In the genomic region with DNA sequence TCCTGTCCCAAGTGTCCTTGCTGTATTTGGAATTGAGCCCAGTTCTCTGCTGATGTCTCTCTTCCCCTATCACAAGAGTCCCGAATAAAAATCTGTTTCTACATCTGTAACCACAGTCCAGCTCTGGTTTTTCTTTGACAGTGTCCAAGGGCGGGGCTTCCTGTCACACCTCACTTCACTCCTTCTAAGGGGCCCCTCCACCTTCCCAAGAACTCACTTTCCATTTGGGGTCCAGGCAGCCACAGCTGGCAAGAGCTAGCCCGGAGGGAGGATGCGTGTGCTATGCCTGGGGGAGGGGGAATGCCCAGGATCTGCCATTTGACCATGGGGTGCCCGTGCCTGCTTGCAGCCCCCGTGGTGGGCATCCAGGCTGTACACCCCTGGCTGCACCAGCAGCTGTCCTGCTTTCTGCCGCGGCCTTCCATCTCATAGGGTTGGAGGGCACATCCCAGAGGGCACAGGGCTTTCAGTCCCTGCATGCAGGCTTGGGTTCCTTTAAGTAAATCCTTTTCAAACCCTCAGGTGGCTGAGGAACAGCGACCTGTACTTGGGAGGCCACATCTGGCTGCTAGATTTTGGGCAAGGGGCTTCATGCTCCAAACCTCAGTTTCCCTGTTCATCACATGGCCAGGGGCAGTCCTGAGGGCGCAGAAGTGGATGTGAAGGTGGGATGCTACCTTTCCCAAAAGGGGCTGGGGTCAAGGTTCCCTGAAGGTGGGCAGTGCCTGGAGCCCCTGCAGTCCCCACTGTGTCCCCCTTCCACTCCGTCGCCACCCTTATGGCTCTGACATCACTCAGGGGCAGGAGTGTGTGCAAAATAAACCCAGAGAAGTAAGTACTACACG, we compare ENCODE assay signal across 9 cellular contexts. TPM values are rescaled to one million over a fixed set of nuclear protein-coding genes. Genes with fewer than 3 reads are reported as not detected.
DNase-seq lines count a peak whose midpoint lies in the region; ATAC-seq and TF ChIP-seq lines count a peak whose summit lies in the region.
"Had no signal": no experiment of that assay in that cellular context is flagged by ENCODE, and none has a peak within 500 bp of the region (broad histone marks: within the 10 kb centered on the region; RNA-seq: fewer than 3 reads in every experiment).

No MANE protein-coding gene starts in this region.

- TF ChIP-seq CTCF in MCF 10A (IDR thresholded peaks at IDR 0.05; ENCODE audit: unreplicated experiment) (no peak), mammary epithelial cell (conservative IDR thresholded peaks at IDR 0.05 in 1 of 2, IDR thresholded peaks at IDR 0.05 in 1 of 2; ENCODE audit: extremely low read depth in 1 of 2, insufficient read depth in 1 of 2, low read depth in 1 of 2, low read length in 2 of 2) (no peak), upper lobe of right lung (IDR thresholded peaks at IDR 0.05) (no peak)

- H3K27me3 ChIP-seq in mammary epithelial cell (ENCODE audit: insufficient read depth, low read length) (no peaks in the 10 kb centered on the region), mesenchymal stem cell (ENCODE audit: control insufficient read depth in 1 of 2, insufficient read depth in 1 of 2, low read length in 2 of 2) (no peaks in the 10 kb centered on the region), upper lobe of right lung (no peaks in the 10 kb centered on the region)

- no peak overlapping the region for H2AFZ ChIP-seq in mammary epithelial cell (ENCODE audit: low read depth, low read length)
- H2AFZ ChIP-seq in mesenchymal stem cell (ENCODE audit: low read depth, low read length) = no peak overlapping the region

- peak overlapping the region; percentile 27 for H4K8ac ChIP-seq in mesenchymal stem cell (ENCODE audit: low read length)

- DNase-seq in MCF 10A (ENCODE audit: unreplicated experiment) (no peak), mammary epithelial cell (no peak), mesenchymal stem cell (no peak), upper lobe of right lung (peak; percentile 59)
- DNase-seq: stimulated activated CD4-positive, alpha-beta T cell treated with anti-CD3 and anti-CD28 coated beads, Interleukin-1b, Interleukin-23, amount 100 ng/mL, for 48 hours had no signal

- no peak overlapping the region for H3K14ac ChIP-seq in mesenchymal stem cell (ENCODE audit: low read length in 2 of 2)

- in situ Hi-C loops in mammary epithelial cell (cut with MboI; ENCODE audit: low sequenced_read_pairs in 2 of 2) = no loop called here

- ATAC-seq in activated T-helper 17 cell treated with anti-CD3 and anti-CD28 coated beads, Interleukin-2, amount 50 U/mL, for 72 hours (replicated peaks) = no peak
- no peak for ATAC-seq in upper lobe of right lung
- no peak for ATAC-seq in HG02970 (IDR thresholded peaks at IDR 0.05; ENCODE audit: low FRiP score, unreplicated experiment)
- no peak for ATAC-seq in GM18498 (IDR thresholded peaks at IDR 0.05; ENCODE audit: unreplicated experiment)
- no peak for ATAC-seq in HG03342 (IDR thresholded peaks at IDR 0.05; ENCODE audit: unreplicated experiment)

- 68% methylated on average over 13 of the region's 13 CpGs for WGBS in mammary epithelial cell (ENCODE audit: low coverage, missing lambda C conversion rate)
- 83% methylated on average over 13 of the region's 13 CpGs for WGBS in mesenchymal stem cell

- H3K23ac ChIP-seq in mesenchymal stem cell (ENCODE audit: low read length in 2 of 2) = no peak overlapping the region

- H3K9me3 Mint-ChIP-seq in MCF 10A (ENCODE audit: unreplicated experiment) = peaks cover 16% of the 10 kb centered on the region
- peaks cover 3% of the 10 kb centered on the region for H3K9me3 Mint-ChIP-seq in activated T-helper 17 cell treated with anti-CD3 and anti-CD28 coated beads, Interleukin-2, amount 50 U/mL, for 72 hours

- dilution Hi-C loops in mammary epithelial cell (cut with HindIII; ENCODE audit: low sequenced_read_pairs) = no loop called here

- peaks cover 32% of the 10 kb centered on the region for H3K4me1 ChIP-seq in mammary epithelial cell (ENCODE audit: insufficient read depth, low read length)
- peaks cover 41% of the 10 kb centered on the region for H3K4me1 ChIP-seq in mesenchymal stem cell (ENCODE audit: control insufficient read depth, insufficient read depth, low read depth, low read length)
- H3K4me1 ChIP-seq in upper lobe of right lung = peaks cover 45% of the 10 kb centered on the region

- H3K27ac Mint-ChIP-seq in MCF 10A (ENCODE audit: low read depth, unreplicated experiment) = no peak overlapping the region
- peak overlapping the region; percentile 98 for H3K27ac Mint-ChIP-seq in activated T-helper 17 cell treated with anti-CD3 and anti-CD28 coated beads, Interleukin-2, amount 50 U/mL, for 72 hours

- H3K18ac ChIP-seq in mesenchymal stem cell (ENCODE audit: low read depth in 1 of 2, low read length in 2 of 2) = peak overlapping the region; percentile 19 to 44

- POLR2A ChIA-PET in MCF 10A (lab: Yijun Ruan, JAX) = no interaction called here

- H3K9ac ChIP-seq in mammary epithelial cell (ENCODE audit: insufficient read depth, low read length) (no peak overlapping the region), mesenchymal stem cell (ENCODE audit: low read length) (no peak overlapping the region)

- H3K36me3 ChIP-seq in mammary epithelial cell (ENCODE audit: insufficient read depth, low read length) = no peaks in the 10 kb centered on the region
- H3K36me3 ChIP-seq in mesenchymal stem cell (ENCODE audit: control insufficient read depth in 1 of 2, insufficient read depth in 2 of 2, low read depth in 1 of 2, low read length in 2 of 2) = no peaks in the 10 kb centered on the region
- H3K36me3 ChIP-seq in upper lobe of right lung = no peaks in the 10 kb centered on the region

- H3K9me3 ChIP-seq in mammary epithelial cell (replicated peaks; ENCODE audit: insufficient read depth, low read length) (peaks cover 13% of the 10 kb centered on the region), mesenchymal stem cell (ENCODE audit: control insufficient read depth, low read length) (peaks cover 28% of the 10 kb centered on the region), upper lobe of right lung (no peaks in the 10 kb centered on the region)

- peak overlapping the region; percentile 52 for H4K91ac ChIP-seq in mesenchymal stem cell (ENCODE audit: low read length)

- intact Hi-C loops in MCF 10A (cut with micrococcal nuclease) (no loop called here), mammary epithelial cell (cut with micrococcal nuclease) (no loop called here), upper lobe of right lung (cut with DNase I) (no loop called here)

- peaks cover 23% of the 10 kb centered on the region for H3K79me2 ChIP-seq in mammary epithelial cell (ENCODE audit: insufficient read depth, low read length)

- H2BK120ac ChIP-seq in mesenchymal stem cell (ENCODE audit: low read depth, low read length) = peak overlapping the region; percentile 21

- no peak overlapping the region for H2BK5ac ChIP-seq in mesenchymal stem cell (ENCODE audit: low read depth, low read length, poor library complexity, severe bottlenecking)

- BruUV-seq in MCF 10A (replicated peaks; lab: Mats Ljungman, UMichigan) (no TSS peak), mammary epithelial cell (replicated peaks; lab: Mats Ljungman, UMichigan) (no TSS peak)

- H3K4ac ChIP-seq in mesenchymal stem cell (ENCODE audit: low read depth in 1 of 2, low read length in 2 of 2) = peak overlapping the region in 1 of 2 experiments; percentile 56

- H3K27ac ChIP-seq in mammary epithelial cell (ENCODE audit: insufficient read depth, low read depth, low read length) (no peak overlapping the region), mesenchymal stem cell (ENCODE audit: low read length, poor library complexity, severe bottlenecking) (no peak overlapping the region), upper lobe of right lung (peak overlapping the region; percentile 95)

- no peaks in the 10 kb centered on the region for H3K27me3 Mint-ChIP-seq in MCF 10A (ENCODE audit: insufficient read depth, unreplicated experiment)
- H3K27me3 Mint-ChIP-seq in activated T-helper 17 cell treated with anti-CD3 and anti-CD28 coated beads, Interleukin-2, amount 50 U/mL, for 72 hours = no peaks in the 10 kb centered on the region

- H3K4me3 Mint-ChIP-seq in MCF 10A (ENCODE audit: unreplicated experiment) = peak overlapping the region; percentile 78
- H3K4me3 Mint-ChIP-seq in activated T-helper 17 cell treated with anti-CD3 and anti-CD28 coated beads, Interleukin-2, amount 50 U/mL, for 72 hours = peak overlapping the region; percentile 88

- no peak overlapping the region for H3K4me2 ChIP-seq in mammary epithelial cell (ENCODE audit: insufficient read depth, low read depth, low read length)
- no peak overlapping the region for H3K4me2 ChIP-seq in mesenchymal stem cell (ENCODE audit: low read length, poor library complexity, severe bottlenecking)

- H3K4me3 ChIP-seq in mammary epithelial cell (replicated peaks in 1 of 3; ENCODE audit: insufficient read depth in 1 of 3, low read depth in 2 of 3, low read length in 3 of 3) (no peak overlapping the region), mesenchymal stem cell (ENCODE audit: insufficient read depth in 1 of 2, low read depth in 1 of 2, low read length in 2 of 2) (no peak overlapping the region), upper lobe of right lung (no peak overlapping the region)

- no peak overlapping the region for H2BK15ac ChIP-seq in mesenchymal stem cell (ENCODE audit: low read depth, poor library complexity, severe bottlenecking)

- H2BK12ac ChIP-seq in mesenchymal stem cell (ENCODE audit: low read length in 2 of 2) = peak overlapping the region; percentile 18 to 43

- H3K79me1 ChIP-seq in mesenchymal stem cell (replicated peaks; ENCODE audit: low read length, poor library complexity, severe bottlenecking) = no peaks in the 10 kb centered on the region

- CTCF ChIA-PET in MCF 10A (lab: Yijun Ruan, JAX) = no interaction called here
- CTCF ChIA-PET in mammary epithelial cell (lab: Charles Lee; ENCODE audit: low non-redundant PET) = no interaction called here

- H4K20me1 ChIP-seq in mammary epithelial cell (ENCODE audit: insufficient read depth, low read length) = no peaks in the 10 kb centered on the region

- H2AK5ac ChIP-seq in mesenchymal stem cell (ENCODE audit: low read length, severe bottlenecking) = peak overlapping the region; percentile 37

- peaks cover 5% of the 10 kb centered on the region for H3K36me3 Mint-ChIP-seq in MCF 10A (ENCODE audit: insufficient read depth, unreplicated experiment)
- H3K36me3 Mint-ChIP-seq in activated T-helper 17 cell treated with anti-CD3 and anti-CD28 coated beads, Interleukin-2, amount 50 U/mL, for 72 hours (ENCODE audit: low read depth) = peaks cover 20% of the 10 kb centered on the region

- H3K4me1 Mint-ChIP-seq in MCF 10A (ENCODE audit: insufficient read depth, unreplicated experiment) = peaks cover 29% of the 10 kb centered on the region
- H3K4me1 Mint-ChIP-seq in activated T-helper 17 cell treated with anti-CD3 and anti-CD28 coated beads, Interleukin-2, amount 50 U/mL, for 72 hours = peaks cover 67% of the 10 kb centered on the region

RNA-seq across cellular contexts. Expression of a gene that starts 2.3 kb away (rescaled TPM):
- total RNA-seq in MCF 10A (2022) (34.4 and 36.6 TPM in 2 replicates), mammary epithelial cell (10 to 100 TPM; 56.1 to 68.8 TPM), upper lobe of right lung (31.8 TPM)
- 77.6 TPM for polyA plus RNA-seq in mammary epithelial cell
- 10.8 TPM for polyA minus RNA-seq in mammary epithelial cell
- 10 to 100 TPM; 83.6 to 87.3 TPM for total RNA-seq in activated T-helper 17 cell treated with anti-CD3 and anti-CD28 coated beads, Interleukin-2, amount 50 U/mL, for 72 hours
- 66.8 TPM for polyA plus RNA-seq in mesenchymal stem cell (2013, experiment 1 of 2)
- polyA plus RNA-seq in mesenchymal stem cell (2013, experiment 2 of 2) = 66.1 TPM

RNA-seq across cellular contexts. Expression of a gene that starts 35.2 kb away (rescaled TPM):
- total RNA-seq in MCF 10A (2022) (not detected in 2 replicates), mammary epithelial cell (1 to 10 TPM in 1 of 2 donors, not detected in 1; 1.8 TPM), upper lobe of right lung (4.8 TPM)
- 0.11 TPM for polyA plus RNA-seq in mammary epithelial cell
- polyA minus RNA-seq in mammary epithelial cell = not detected
- 10 to 100 TPM; 45.4 to 68.4 TPM for total RNA-seq in activated T-helper 17 cell treated with anti-CD3 and anti-CD28 coated beads, Interleukin-2, amount 50 U/mL, for 72 hours
- 0.03 TPM for polyA plus RNA-seq in mesenchymal stem cell (2013, experiment 1 of 2)
- not detected for polyA plus RNA-seq in mesenchymal stem cell (2013, experiment 2 of 2)

RNA-seq across cellular contexts. Expression of a gene that starts 40.4 kb away (rescaled TPM):
- total RNA-seq in MCF 10A (2022) = 51.0 and 64.7 TPM in 2 replicates
- total RNA-seq in mammary epithelial cell = 10 to 100 TPM; 50.2 to 92.2 TPM
- 48.5 TPM for polyA plus RNA-seq in mammary epithelial cell
- 69.2 TPM for polyA minus RNA-seq in mammary epithelial cell
- 100 to 1,000 TPM in 1 of 2 donors, 10 to 100 TPM in 1; 56.0 to 197 TPM for total RNA-seq in activated T-helper 17 cell treated with anti-CD3 and anti-CD28 coated beads, Interleukin-2, amount 50 U/mL, for 72 hours
- 62.3 TPM for polyA plus RNA-seq in mesenchymal stem cell (2013, experiment 1 of 2)
- 64.2 TPM for polyA plus RNA-seq in mesenchymal stem cell (2013, experiment 2 of 2)
- 53.2 TPM for total RNA-seq in upper lobe of right lung
